Comparison of ENCODE assay signal across 15 cellular contexts in genomic region chr10:17516376-17516775, GRCh38.
"Had no signal": no experiment of that assay in that cellular context is flagged by ENCODE, and none has a peak within 500 bp of the region (broad histone marks: within the 10 kb centered on the region; RNA-seq: fewer than 3 reads in every experiment).

No MANE protein-coding gene starts in this region.

- ATAC-seq: activated T-helper 17 cell treated with anti-CD3 and anti-CD28 coated beads, Interleukin-2, amount 50 U/mL, for 72 hours; foreskin keratinocyte; left ventricle myocardium superior; stimulated activated naive CD8-positive, alpha-beta T cell treated with anti-CD3 and anti-CD28 coated beads, Interleukin-15, amount 100 ng/mL, for 72 hours; upper lobe of right lung had no signal

- H3K4me1 ChIP-seq: testis, upper lobe of right lung had no signal

- FAIRE-seq: TTC549 had no signal

- DNase-seq: activated CD4-positive, alpha-beta T cell treated with anti-CD3 and anti-CD28 coated beads, Interleukin-2, amount 50 U/mL, for 1 hour; activated naive CD4-positive, alpha-beta T cell treated with anti-CD3 and anti-CD28 coated beads, Interleukin-2, amount 10 ng/mL, durations not matched to agents 7 days and 5 days; activated T-cell treated with anti-CD3 and anti-CD28 coated beads for 4 hours; esophagus squamous epithelium; foreskin keratinocyte; head of caudate nucleus; left ventricle myocardium superior; ovary; stimulated activated CD4-positive, alpha-beta T cell treated with anti-CD3 and anti-CD28 coated beads, Interleukin-4, amount 100 ng/mL, for 24 hours; stimulated activated naive CD8-positive, alpha-beta T cell treated with anti-CD3 and anti-CD28 coated beads, Interleukin-15, amount 100 ng/mL, for 72 hours; T-helper 2 cell; testis; upper lobe of right lung had no signal

- H3K36me3 ChIP-seq: esophagus squamous epithelium, ovary, upper lobe of right lung had no signal

- H3K27me3 ChIP-seq: esophagus squamous epithelium, foreskin keratinocyte, ovary, testis, upper lobe of right lung had no signal

- H3K27ac ChIP-seq: esophagus squamous epithelium, foreskin keratinocyte, ovary, testis, upper lobe of right lung had no signal

- H3K9me3 ChIP-seq: esophagus squamous epithelium, ovary, testis, upper lobe of right lung had no signal

- H3K4me3 ChIP-seq: esophagus squamous epithelium, ovary, testis, upper lobe of right lung had no signal
